Comparison of ENCODE assay signal across 21 cellular contexts in the genomic region with DNA sequence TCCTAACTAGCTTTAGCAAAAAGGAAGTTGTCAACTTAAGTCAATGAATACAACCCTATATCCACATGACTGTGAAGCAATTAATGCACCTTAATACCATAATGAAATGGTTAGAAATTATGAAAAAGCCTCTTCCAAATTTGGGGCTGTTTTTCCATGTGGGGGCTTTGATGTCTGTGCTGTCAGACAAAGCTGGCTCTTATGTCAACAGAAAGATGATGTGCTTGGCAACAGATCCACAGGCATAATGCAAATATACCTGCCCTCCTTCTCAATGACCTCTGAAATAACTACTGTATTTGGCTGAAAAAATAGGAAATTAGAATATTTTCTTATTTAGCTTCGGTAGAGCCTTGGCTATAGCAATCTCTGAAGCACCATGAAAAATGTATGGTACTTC.
A peak's percentile ranks its signal among the peaks of the same experiment; 100 is the strongest.
DNase-seq lines count a peak whose midpoint lies in the region; ATAC-seq, FAIRE-seq and TF ChIP-seq lines count a peak whose summit lies in the region.
"Had no signal": no experiment of that assay in that cellular context is flagged by ENCODE, and none has a peak within 500 bp of the region (broad histone marks: within the 10 kb centered on the region; RNA-seq: fewer than 3 reads in every experiment).

No MANE protein-coding gene starts in this region.

- no peak for ATAC-seq in GM18520 (IDR thresholded peaks at IDR 0.05; ENCODE audit: unreplicated experiment)
- no peak for ATAC-seq in foreskin keratinocyte
- no peak for ATAC-seq in GM21367 (IDR thresholded peaks at IDR 0.05; ENCODE audit: unreplicated experiment)
- ATAC-seq: CD8-positive, alpha-beta T cell; T-cell had no signal

- no peaks in the 10 kb centered on the region for H3K27me3 ChIP-seq in liver (ENCODE audit: control insufficient read depth in 4 of 4, insufficient read depth in 4 of 4, low read length in 3 of 4)
- no peaks in the 10 kb centered on the region for H3K27me3 ChIP-seq in foreskin keratinocyte
- H3K27me3 ChIP-seq: Peyer's patch had no signal

- peak; percentile 85 for FAIRE-seq in H54 (lab: Jason Lieb, UNC)
- FAIRE-seq: G401.6, GM12892, H1 had no signal

- TF ChIP-seq RAD21 in liver (IDR thresholded peaks at IDR 0.05) = no peak

- H3K4me1 ChIP-seq in liver (ENCODE audit: control insufficient read depth in 4 of 4, insufficient read depth in 4 of 4, low read length in 3 of 4) (peaks cover 3 to 39% (median 34%) of the 10 kb centered on the region in 4 donors), foreskin keratinocyte (no peaks in the 10 kb centered on the region)
- H3K4me1 ChIP-seq: Peyer's patch had no signal

- H3K4me3 ChIP-seq in liver (ENCODE audit: low read depth in 1 of 3, low read length in 3 of 3) = no peak overlapping the region
- H3K4me3 ChIP-seq: Peyer's patch had no signal

- WGBS in liver = 38% methylated on average over 1 of the region's 1 CpG

- TF ChIP-seq CTCF in liver (IDR thresholded peaks at IDR 0.05; ENCODE audit: low read depth, low read length, missing input control) (no peak), foreskin keratinocyte (conservative IDR thresholded peaks at IDR 0.05) (no peak)

- TF ChIP-seq POLR2A in H54 (IDR thresholded peaks at IDR 0.05; ENCODE audit: low read depth, low read length) = no peak

- peak; percentile 72 for DNase-seq in NCI-H1092 treated with DMSO at 0.1 percent for 48 hours (lab: John Stamatoyannopoulos, UW)
- no peak for DNase-seq in NCI-H1092 (lab: John Stamatoyannopoulos, UW)
- DNase-seq in H54 (ENCODE audit: insufficient read length, low spot score) = no peak
- DNase-seq in NCI-H69 (lab: John Stamatoyannopoulos, UW) = peak; percentile 86
- DNase-seq in foreskin keratinocyte = no peak
- DNase-seq: AML-193; C1 segment of cervical spinal cord; CD8-positive, alpha-beta T cell; Kasumi-1; NCI-H1694 treated with DMSO at 0.1 percent for 48 hours; NCI-H2107; NCI-H524 treated with DMSO at 0.1 percent for 48 hours; Peyer's patch; T-cell had no signal

- no peaks in the 10 kb centered on the region for H3K9me3 ChIP-seq in liver (ENCODE audit: control insufficient read depth in 4 of 4, low read length in 3 of 4)
- H3K9me3 ChIP-seq: Peyer's patch had no signal

- no peaks in the 10 kb centered on the region for H3K36me3 ChIP-seq in liver (ENCODE audit: control insufficient read depth in 4 of 4, insufficient read depth in 3 of 4, low read depth in 1 of 4, low read length in 3 of 4)
- H3K36me3 ChIP-seq: Peyer's patch had no signal

- H3K27ac ChIP-seq in liver (ENCODE audit: low read depth in 1 of 2, low read length in 2 of 2) = no peak overlapping the region
- no peak overlapping the region for H3K27ac ChIP-seq in foreskin keratinocyte
- H3K27ac ChIP-seq: 22Rv1, Peyer's patch had no signal

- H3K9ac ChIP-seq in liver (ENCODE audit: low read depth in 1 of 2, low read length in 2 of 2) = no peak overlapping the region

TF ChIP-seq in liver, 16 proteins besides CTCF, POLR2A, EP300 and RAD21:
- TF ChIP-seq HNF4A (conservative IDR thresholded peaks at IDR 0.05) = no peak
- TF ChIP-seq, protein P1, sequence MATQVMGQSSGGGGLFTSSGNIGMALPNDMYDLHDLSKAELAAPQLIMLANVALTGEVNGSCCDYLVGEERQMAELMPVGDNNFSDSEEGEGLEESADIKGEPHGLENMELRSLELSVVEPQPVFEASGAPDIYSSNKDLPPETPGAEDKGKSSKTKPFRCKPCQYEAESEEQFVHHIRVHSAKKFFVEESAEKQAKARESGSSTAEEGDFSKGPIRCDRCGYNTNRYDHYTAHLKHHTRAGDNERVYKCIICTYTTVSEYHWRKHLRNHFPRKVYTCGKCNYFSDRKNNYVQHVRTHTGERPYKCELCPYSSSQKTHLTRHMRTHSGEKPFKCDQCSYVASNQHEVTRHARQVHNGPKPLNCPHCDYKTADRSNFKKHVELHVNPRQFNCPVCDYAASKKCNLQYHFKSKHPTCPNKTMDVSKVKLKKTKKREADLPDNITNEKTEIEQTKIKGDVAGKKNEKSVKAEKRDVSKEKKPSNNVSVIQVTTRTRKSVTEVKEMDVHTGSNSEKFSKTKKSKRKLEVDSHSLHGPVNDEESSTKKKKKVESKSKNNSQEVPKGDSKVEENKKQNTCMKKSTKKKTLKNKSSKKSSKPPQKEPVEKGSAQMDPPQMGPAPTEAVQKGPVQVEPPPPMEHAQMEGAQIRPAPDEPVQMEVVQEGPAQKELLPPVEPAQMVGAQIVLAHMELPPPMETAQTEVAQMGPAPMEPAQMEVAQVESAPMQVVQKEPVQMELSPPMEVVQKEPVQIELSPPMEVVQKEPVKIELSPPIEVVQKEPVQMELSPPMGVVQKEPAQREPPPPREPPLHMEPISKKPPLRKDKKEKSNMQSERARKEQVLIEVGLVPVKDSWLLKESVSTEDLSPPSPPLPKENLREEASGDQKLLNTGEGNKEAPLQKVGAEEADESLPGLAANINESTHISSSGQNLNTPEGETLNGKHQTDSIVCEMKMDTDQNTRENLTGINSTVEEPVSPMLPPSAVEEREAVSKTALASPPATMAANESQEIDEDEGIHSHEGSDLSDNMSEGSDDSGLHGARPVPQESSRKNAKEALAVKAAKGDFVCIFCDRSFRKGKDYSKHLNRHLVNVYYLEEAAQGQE (IDR thresholded peaks at IDR 0.05) = no peak
- TF ChIP-seq FOXA2 (IDR thresholded peaks at IDR 0.05) = peak; percentile 13
- TF ChIP-seq RXRA (IDR thresholded peaks at IDR 0.05) = no peak

Comparison
In these comparisons a context has a peak if more than half of its experiments do, and no peak if none do; other contexts are left out.
1. DNase-seq: peak in NCI-H1092 treated with DMSO at 0.1 percent for 48 hours (single experiment) and NCI-H69 (single experiment); none in NCI-H1092 (single experiment), H54 (single experiment) and foreskin keratinocyte (0 of 2).